Comparison of ENCODE assay signal across 6 cellular contexts in the genomic region with DNA sequence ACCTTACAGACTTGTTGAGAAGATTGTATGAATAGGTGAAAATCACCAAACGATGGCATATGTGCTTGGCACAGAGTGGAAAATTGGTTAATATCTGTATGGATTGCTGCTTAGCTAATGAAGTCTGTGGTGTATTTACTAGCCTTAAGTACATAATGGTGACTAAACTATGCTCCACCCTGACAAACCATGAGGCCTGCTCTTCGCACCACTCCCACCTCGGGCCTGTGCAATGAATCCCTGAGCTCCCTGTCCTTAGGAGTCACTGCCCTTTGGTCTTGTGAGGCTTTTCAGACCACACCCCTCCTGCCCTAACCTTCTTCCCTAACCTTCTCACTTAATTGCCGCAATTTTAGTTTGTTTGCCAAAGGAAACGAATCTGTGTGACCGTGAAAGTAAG.
DNase-seq lines count a peak whose midpoint lies in the region; ATAC-seq and TF ChIP-seq lines count a peak whose summit lies in the region.
"Not testable (repeated sequence)": the region's sequence is repeated elsewhere in the genome, so short reads cannot be mapped to it uniquely, and the experiment has no call there.

No MANE protein-coding gene starts in this region.

- intact Hi-C loops in mucosa of descending colon (cut with DNase I, micrococcal nuclease) = not testable (repeated sequence)

- H3K36me3 ChIP-seq in gastroesophageal sphincter; mucosa of descending colon (ENCODE audit: low read depth): not testable (repeated sequence)

- not testable (repeated sequence) for H3K27me3 ChIP-seq in gastroesophageal sphincter

- TF ChIP-seq CTCF in RWPE1 (conservative IDR thresholded peaks at IDR 0.05; ENCODE audit: low read depth); gastroesophageal sphincter (IDR thresholded peaks at IDR 0.05); mucosa of descending colon (IDR thresholded peaks at IDR 0.05): not testable (repeated sequence)

- H3K9me3 ChIP-seq in gastroesophageal sphincter = not testable (repeated sequence)
- peaks cover 13% of the 10 kb centered on the region for H3K9me3 ChIP-seq in mucosa of descending colon

- DNase-seq in HT-29 (ENCODE audit: low spot score) (peak; percentile 85), LoVo (ENCODE audit: low spot score) (peak; percentile 56), SW480 (ENCODE audit: low spot score) (peak; percentile 34), mucosa of descending colon (peak in 1 of 3 donors; percentile 15)
- DNase-seq in RWPE1 (ENCODE audit: low spot score) = not testable (repeated sequence)

- TF ChIP-seq POLR2A in gastroesophageal sphincter (IDR thresholded peaks at IDR 0.05) = not testable (repeated sequence)

- peak overlapping the region; percentile 57 for H3K27ac ChIP-seq in RWPE1
- not testable (repeated sequence) for H3K27ac ChIP-seq in gastroesophageal sphincter

- H3K4me1 ChIP-seq in gastroesophageal sphincter; mucosa of descending colon (ENCODE audit: low read depth): not testable (repeated sequence)

- CTCF ChIA-PET in RWPE1 (lab: Yijun Ruan, JAX) = not testable (repeated sequence)

- POLR2A ChIA-PET in RWPE1 (lab: Yijun Ruan, JAX; ENCODE audit: low non-redundant PET) = not testable (repeated sequence)

- ATAC-seq in gastroesophageal sphincter (peak; percentile 43), mucosa of descending colon (peak; percentile 16)

- H3K4me3 ChIP-seq in gastroesophageal sphincter, mucosa of descending colon: not testable (repeated sequence)

- TF ChIP-seq EP300 in gastroesophageal sphincter (IDR thresholded peaks at IDR 0.05) = not testable (repeated sequence)

- 60 to 70% methylated on average over 2 to 5 of the region's 6 CpGs for WGBS in gastroesophageal sphincter (ENCODE audit: low coverage in 1 of 2), 2 donors
